10 cellular contexts compared by ENCODE assay signal in the genomic region with DNA sequence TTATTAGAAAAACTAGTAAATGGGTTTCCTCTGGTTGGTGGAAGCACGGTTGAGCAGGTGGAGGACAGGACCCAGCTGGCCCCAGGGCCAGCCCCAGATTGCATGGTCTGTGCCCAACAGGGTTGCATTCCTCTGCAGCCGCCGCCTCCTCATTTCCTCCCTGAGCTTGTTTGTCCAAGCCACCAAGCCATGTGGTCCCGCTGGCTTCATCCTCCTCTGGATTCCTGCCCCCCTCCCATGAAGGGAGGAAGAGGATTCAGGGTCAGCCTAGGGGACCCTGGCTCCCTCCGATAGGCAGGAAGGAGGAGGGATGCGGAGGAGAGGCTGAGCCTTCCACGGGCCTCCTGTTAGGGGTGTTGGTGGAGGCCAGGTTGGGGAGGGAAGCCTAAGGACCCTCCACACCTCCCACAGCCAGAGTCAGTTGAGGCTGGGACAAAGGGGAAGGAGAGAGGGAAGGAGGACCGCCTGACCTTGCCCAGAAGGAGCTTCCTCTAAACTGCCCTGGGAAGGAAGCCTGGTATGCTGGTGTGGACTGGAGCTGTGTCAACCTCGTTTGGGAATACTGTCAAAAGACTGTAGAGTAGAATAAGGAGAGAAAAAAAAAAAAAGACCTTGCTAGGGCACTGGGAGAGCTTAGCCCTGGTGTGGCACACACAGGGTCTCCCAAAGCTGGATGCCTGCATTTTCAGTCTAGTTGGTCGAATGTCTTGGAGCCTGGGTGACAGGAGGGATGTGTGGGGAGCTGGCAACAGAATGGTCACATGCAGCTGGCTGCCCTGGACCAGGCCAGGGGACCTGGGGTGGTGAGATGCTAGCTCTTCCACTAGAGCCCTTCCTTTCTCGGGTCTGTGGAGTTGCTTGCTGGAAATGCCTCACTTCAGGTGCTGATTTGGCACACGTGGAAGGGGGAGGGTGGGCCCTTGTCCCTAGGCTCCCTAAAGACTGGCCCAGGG. TPM values are rescaled to one million over a fixed set of nuclear protein-coding genes. Genes with fewer than 3 reads are reported as not detected.
DNase-seq lines count a peak whose midpoint lies in the region; TF ChIP-seq lines count a peak whose summit lies in the region.
"Had no signal": no experiment of that assay in that cellular context is flagged by ENCODE, and none has a peak within 500 bp of the region (broad histone marks: within the 10 kb centered on the region; RNA-seq: fewer than 3 reads in every experiment).

No MANE protein-coding gene starts in this region.

- TF ChIP-seq CTCF in breast epithelium (IDR thresholded peaks at IDR 0.05) = no peak
- no peak for TF ChIP-seq CTCF in mammary epithelial cell (conservative IDR thresholded peaks at IDR 0.05 in 1 of 2, IDR thresholded peaks at IDR 0.05 in 1 of 2; ENCODE audit: extremely low read depth in 1 of 2, insufficient read depth in 1 of 2, low read depth in 1 of 2, low read length in 2 of 2)
- TF ChIP-seq CTCF in esophagus squamous epithelium (IDR thresholded peaks at IDR 0.05) = no peak
- TF ChIP-seq CTCF in uterus (IDR thresholded peaks at IDR 0.05) = no peak

- H3K4me3 ChIP-seq in breast epithelium (no peak overlapping the region), mammary epithelial cell (replicated peaks in 1 of 3; ENCODE audit: insufficient read depth in 1 of 3, low read depth in 2 of 3, low read length in 3 of 3) (no peak overlapping the region), esophagus squamous epithelium (no peak overlapping the region), neuronal stem cell (ENCODE audit: low read length in 2 of 2) (no peak overlapping the region), uterus (no peak overlapping the region)

- in situ Hi-C loops in mammary epithelial cell (cut with MboI; ENCODE audit: low sequenced_read_pairs in 2 of 2) = no loop called here

- peaks cover 2% of the 10 kb centered on the region for H3K79me1 ChIP-seq in neuronal stem cell (ENCODE audit: low read depth, low read length)

- H3K4me1 ChIP-seq in breast epithelium (no peaks in the 10 kb centered on the region), mammary epithelial cell (ENCODE audit: insufficient read depth, low read length) (peaks cover 8% of the 10 kb centered on the region), esophagus squamous epithelium (peaks cover 5 to 21% (median 10%) of the 10 kb centered on the region in 3 donors), neuronal stem cell (ENCODE audit: control insufficient read depth in 2 of 2, insufficient read depth in 1 of 2, low read depth in 1 of 2, low read length in 2 of 2) (no peaks in the 10 kb centered on the region), uterus (peaks cover 0 to 8% of the 10 kb centered on the region in 2 donors)

- H2BK120ac ChIP-seq in neuronal stem cell (ENCODE audit: low read depth, low read length) = no peak overlapping the region

- H4K8ac ChIP-seq in neuronal stem cell (ENCODE audit: low read depth, low read length) = no peak overlapping the region

- H3K4ac ChIP-seq in neuronal stem cell (ENCODE audit: low read length) = no peak overlapping the region

- H3K9ac ChIP-seq in mammary epithelial cell (ENCODE audit: insufficient read depth, low read length) = no peak overlapping the region
- no peak overlapping the region for H3K9ac ChIP-seq in neuronal stem cell (ENCODE audit: low read depth, low read length, poor library complexity)

- peak in 1 of 2 donors; percentile 44 for DNase-seq in breast epithelium (ENCODE audit: low spot score in 2 of 2)
- no peak for DNase-seq in mammary epithelial cell
- no peak for DNase-seq in esophagus squamous epithelium (lab: John Stamatoyannopoulos, UW)
- DNase-seq in neuronal stem cell (ENCODE audit: low spot score) = no peak
- no peak for DNase-seq in uterus
- no peak for DNase-seq in NCI-H774 (lab: John Stamatoyannopoulos, UW)
- DNase-seq in NCI-H1048 (lab: John Stamatoyannopoulos, UW) = no peak
- no peak for DNase-seq in NCI-H526 (lab: John Stamatoyannopoulos, UW)
- DNase-seq: DMS79 treated with DMSO at 0.1 percent for 48 hours; stimulated activated CD4-positive, alpha-beta T cell treated with anti-CD3 and anti-CD28 coated beads, Interleukin-4, amount 100 ng/mL, for 4 hours had no signal

- no peak overlapping the region for H2BK5ac ChIP-seq in neuronal stem cell (ENCODE audit: low read length)

- H3K27me3 ChIP-seq in breast epithelium (no peaks in the 10 kb centered on the region), mammary epithelial cell (ENCODE audit: insufficient read depth, low read length) (no peaks in the 10 kb centered on the region), esophagus squamous epithelium (no peaks in the 10 kb centered on the region), neuronal stem cell (ENCODE audit: control insufficient read depth in 3 of 3, insufficient read depth in 3 of 3, low read depth in 1 of 3, low read length in 3 of 3) (no peaks in the 10 kb centered on the region), uterus (no peaks in the 10 kb centered on the region)

- no peak overlapping the region for H3K23ac ChIP-seq in neuronal stem cell (ENCODE audit: low read depth, low read length, poor library complexity)

- CTCF ChIA-PET in mammary epithelial cell (lab: Charles Lee; ENCODE audit: low non-redundant PET) = interaction anchor here (0.5 to 0.6 kb wide), 2 partner anchors 43 to 74 kb away, joined by 3 read pairs; a partner anchor contains a TSS

- H4K91ac ChIP-seq in neuronal stem cell (ENCODE audit: low read depth, low read length, poor library complexity) = no peak overlapping the region

- H4K20me1 ChIP-seq in mammary epithelial cell (ENCODE audit: insufficient read depth, low read length) = no peaks in the 10 kb centered on the region

- dilution Hi-C loops in mammary epithelial cell (cut with HindIII; ENCODE audit: low sequenced_read_pairs) = loop anchor here (5.0 kb wide), 1 partner anchor 34 kb away; no protein-coding TSS in a partner anchor

- H3K27ac ChIP-seq in breast epithelium = peak overlapping the region; percentile 45 to 78
- no peak overlapping the region for H3K27ac ChIP-seq in mammary epithelial cell (ENCODE audit: insufficient read depth, low read depth, low read length)
- peak overlapping the region in 3 of 4 donors; percentile 22 to 58 (median 42) for H3K27ac ChIP-seq in esophagus squamous epithelium
- no peak overlapping the region for H3K27ac ChIP-seq in neuronal stem cell (replicated peaks; ENCODE audit: low read length)
- H3K27ac ChIP-seq in uterus = peak overlapping the region; percentile 64 to 70

- H3K14ac ChIP-seq in neuronal stem cell (ENCODE audit: low read length) = no peak overlapping the region

- H3K9me3 ChIP-seq in breast epithelium (no peaks in the 10 kb centered on the region), mammary epithelial cell (replicated peaks; ENCODE audit: insufficient read depth, low read length) (no peaks in the 10 kb centered on the region), esophagus squamous epithelium (no peaks in the 10 kb centered on the region), neuronal stem cell (replicated peaks in 1 of 2; ENCODE audit: control insufficient read depth in 2 of 2, insufficient read depth in 1 of 2, low read depth in 1 of 2, low read length in 2 of 2) (no peaks in the 10 kb centered on the region), uterus (no peaks in the 10 kb centered on the region)

- no TSS peak for BruUV-seq in mammary epithelial cell (replicated peaks; lab: Mats Ljungman, UMichigan)

- intact Hi-C loops in breast epithelium (cut with DNase I; ENCODE audit: low total_unique reads) (no loop called here), mammary epithelial cell (cut with micrococcal nuclease) (no loop called here), esophagus squamous epithelium (cut with DNase I) (no loop called here), uterus (cut with DNase I; ENCODE audit: low total_unique reads) (no loop called here)

- H3K4me2 ChIP-seq in mammary epithelial cell (ENCODE audit: insufficient read depth, low read depth, low read length) (no peak overlapping the region), neuronal stem cell (ENCODE audit: insufficient read depth, low read length, poor library complexity, severe bottlenecking) (no peak overlapping the region)

- no peak overlapping the region for H2BK12ac ChIP-seq in neuronal stem cell (ENCODE audit: low read length)

- H3K36me3 ChIP-seq in breast epithelium (peaks cover 5% of the 10 kb centered on the region), mammary epithelial cell (ENCODE audit: insufficient read depth, low read length) (peaks cover 43% of the 10 kb centered on the region), esophagus squamous epithelium (peaks cover 35 to 90% (median 44%) of the 10 kb centered on the region in 3 donors), neuronal stem cell (replicated peaks in 1 of 2; ENCODE audit: control insufficient read depth in 2 of 2, insufficient read depth in 2 of 2, low read length in 2 of 2) (peaks cover 42 to 62% of the 10 kb centered on the region in 2 donors), uterus (no peaks in the 10 kb centered on the region)

- H3K79me2 ChIP-seq in mammary epithelial cell (ENCODE audit: insufficient read depth, low read length) = peaks cover 36% of the 10 kb centered on the region

- 51% methylated on average over 9 of the region's 12 CpGs for WGBS in mammary epithelial cell (ENCODE audit: low coverage, missing lambda C conversion rate)
- WGBS in esophagus squamous epithelium, 2 donors = 49 to 52% methylated on average over 3 to 9 of the region's 12 CpGs
- no CpG with 5 or more reads among the region's 12 CpGs for WGBS in neuronal stem cell (ENCODE audit: extremely low coverage in 2 of 2, insufficient read length in 2 of 2, insufficient replicate concordance in 1 of 2), 2 donors

- H2AFZ ChIP-seq in mammary epithelial cell (ENCODE audit: low read depth, low read length) (no peak overlapping the region), neuronal stem cell (ENCODE audit: low read length) (no peak overlapping the region)

- H2BK15ac ChIP-seq in neuronal stem cell (ENCODE audit: low read length) = no peak overlapping the region

- TF ChIP-seq POLR2A in breast epithelium (IDR thresholded peaks at IDR 0.05) (no peak), esophagus squamous epithelium (IDR thresholded peaks at IDR 0.05) (no peak), uterus (IDR thresholded peaks at IDR 0.05) (no peak)

- peak overlapping the region; percentile 0 for H3K18ac ChIP-seq in neuronal stem cell (ENCODE audit: low read length)

- no peak overlapping the region for H2AK5ac ChIP-seq in neuronal stem cell (ENCODE audit: low read depth, low read length)

RNA-seq across cellular contexts. Expression of a gene that starts 42.4 kb away (rescaled TPM):
- total RNA-seq in breast epithelium (10 to 100 TPM; 18.7 to 31.5 (median 30.3) TPM), mammary epithelial cell (100 to 1,000 TPM in 1 of 2 donors, 10 to 100 TPM in 1; 47.8 to 137 TPM), esophagus squamous epithelium (10 to 100 TPM; 44.6 to 87.8 (median 60.8) TPM), uterus (100 to 1,000 TPM in 1 of 4 donors, 10 to 100 TPM in 3; 40.5 to 178 (median 59.7) TPM)
- 68.7 TPM for polyA plus RNA-seq in mammary epithelial cell
- 80.7 TPM for polyA minus RNA-seq in mammary epithelial cell
- 66.9 TPM for polyA plus RNA-seq in neuronal stem cell (2013, experiment 1 of 2)
- polyA plus RNA-seq in neuronal stem cell (2013, experiment 2 of 2) = 64.7 TPM

Comparison
In these comparisons a context has a peak if more than half of its experiments do, and no peak if none do; other contexts are left out.
1. H3K27ac ChIP-seq: peak in breast epithelium (2 of 2), esophagus squamous epithelium (3 of 4) and uterus (2 of 2); none in mammary epithelial cell (single experiment) and neuronal stem cell (single experiment).